In genomic region chr13:77916481-77916880, GRCh38 we compare ENCODE assay signal across 18 cellular contexts. TPM values are rescaled to one million over a fixed set of nuclear protein-coding genes. Genes with fewer than 3 reads are reported as not detected.
DNase-seq lines count a peak whose midpoint lies in the region; ATAC-seq and TF ChIP-seq lines count a peak whose summit lies in the region.
"Had no signal": no experiment of that assay in that cellular context is flagged by ENCODE, and none has a peak within 500 bp of the region (broad histone marks: within the 10 kb centered on the region; RNA-seq: fewer than 3 reads in every experiment).

No MANE protein-coding gene starts in this region.

- no peak overlapping the region for H2AK5ac ChIP-seq in H9 (ENCODE audit: insufficient read length, low read length)

- no peak overlapping the region for H3K4me3 Mint-ChIP-seq in H9
- H3K4me3 Mint-ChIP-seq in activated CD8-positive, alpha-beta memory T cell treated with anti-CD3 and anti-CD28 coated beads, Interleukin-2, amount 10 ng/mL, durations not matched to agents 7 days and 5 days = no peak overlapping the region
- H3K4me3 Mint-ChIP-seq: activated T-helper 17 cell treated with anti-CD3 and anti-CD28 coated beads, Interleukin-2, amount 50 U/mL, for 72 hours; stimulated activated memory B cell treated with anti-CD40 and anti-IgM and Interleukin-4, amounts not matched to agents 10 μg/mL and 1 μg/mL and 100 μg/mL, for 72 hours had no signal

- H3K27ac ChIP-seq in H9 (ENCODE audit: insufficient read length, low read depth, low read length) = no peak overlapping the region
- peak overlapping the region in 2 of 59 donors; percentile 18 to 21 for H3K27ac ChIP-seq in dorsolateral prefrontal cortex
- no peak overlapping the region for H3K27ac ChIP-seq in iPS-20b (ENCODE audit: low read length)
- H3K27ac ChIP-seq in smooth muscle cell (ENCODE audit: low read depth) = no peak overlapping the region
- H3K27ac ChIP-seq in foreskin keratinocyte = no peak overlapping the region

- no peaks in the 10 kb centered on the region for H3F3A ChIP-seq in smooth muscle cell (ENCODE audit: low read depth)

- intact Hi-C loops in dorsolateral prefrontal cortex (cut with DNase I) = loop anchor here in 1 of 2 donors (10.0 kb wide), 1 partner anchor 52 kb away; no protein-coding TSS in a partner anchor

- H4K20me1 ChIP-seq in H9 (ENCODE audit: control insufficient read depth, insufficient read depth, insufficient read length) = no peaks in the 10 kb centered on the region
- no peaks in the 10 kb centered on the region for H4K20me1 ChIP-seq in smooth muscle cell (ENCODE audit: low read depth)

- DNase-seq in H9 (no peak), dorsolateral prefrontal cortex (no peak), smooth muscle cell (lab: John Stamatoyannopoulos, UW; ENCODE audit: unreplicated experiment) (no peak), foreskin keratinocyte (no peak), DMS153 treated with DMSO at 0.1 percent for 48 hours (lab: John Stamatoyannopoulos, UW; ENCODE audit: unreplicated experiment) (no peak)
- DNase-seq in activated CD8-positive, alpha-beta memory T cell treated with anti-CD3 and anti-CD28 coated beads, Interleukin-2, amount 10 ng/mL, durations not matched to agents 7 days and 5 days = no peak
- DNase-seq: amygdala, Caco-2, KBM-7, midbrain, NCI-H1092, NCI-H82, small intestine had no signal

- peaks cover 0 to 11% (median 2%) of the 10 kb centered on the region in 3 experiments; a peak in 3 of 7 replicates for H3K36me3 Mint-ChIP-seq in H9 (ENCODE audit: insufficient read depth in 1 of 3, low read depth in 3 of 3)
- no peaks in the 10 kb centered on the region for H3K36me3 Mint-ChIP-seq in activated CD8-positive, alpha-beta memory T cell treated with anti-CD3 and anti-CD28 coated beads, Interleukin-2, amount 10 ng/mL, durations not matched to agents 7 days and 5 days
- H3K36me3 Mint-ChIP-seq: stimulated activated memory B cell treated with anti-CD40 and anti-IgM and Interleukin-4, amounts not matched to agents 10 μg/mL and 1 μg/mL and 100 μg/mL, for 72 hours had no signal

- H3K4me1 Mint-ChIP-seq in H9 = peaks cover 6 to 13% of the 10 kb centered on the region in 2 experiments; a peak in 1 of 4 replicates
- H3K4me1 Mint-ChIP-seq in activated CD8-positive, alpha-beta memory T cell treated with anti-CD3 and anti-CD28 coated beads, Interleukin-2, amount 10 ng/mL, durations not matched to agents 7 days and 5 days = peaks cover 3% of the 10 kb centered on the region
- H3K4me1 Mint-ChIP-seq: activated T-helper 17 cell treated with anti-CD3 and anti-CD28 coated beads, Interleukin-2, amount 50 U/mL, for 72 hours; stimulated activated memory B cell treated with anti-CD40 and anti-IgM and Interleukin-4, amounts not matched to agents 10 μg/mL and 1 μg/mL and 100 μg/mL, for 72 hours had no signal

- WGBS in H9 (ENCODE audit: extremely low coverage, insufficient read length, low lambda C conversion rate) = no CpG with 5 or more reads among the region's 4 CpGs
- 78% methylated on average over 4 of the region's 4 CpGs for WGBS in smooth muscle cell (ENCODE audit: low lambda C conversion rate)

- CTCF ChIA-PET in activated CD8-positive, alpha-beta memory T cell treated with anti-CD3 and anti-CD28 coated beads, Interleukin-2, amount 10 ng/mL, durations not matched to agents 7 days and 5 days (lab: Charles Lee) = no interaction called here

- H3K27me3 Mint-ChIP-seq in H9 (ENCODE audit: low read depth) = peaks cover 20% of the 10 kb centered on the region
- H3K27me3 Mint-ChIP-seq in activated CD8-positive, alpha-beta memory T cell treated with anti-CD3 and anti-CD28 coated beads, Interleukin-2, amount 10 ng/mL, durations not matched to agents 7 days and 5 days = peaks cover 16% of the 10 kb centered on the region
- H3K27me3 Mint-ChIP-seq: stimulated activated memory B cell treated with anti-CD40 and anti-IgM and Interleukin-4, amounts not matched to agents 10 μg/mL and 1 μg/mL and 100 μg/mL, for 72 hours had no signal

- no peak overlapping the region for H3T11ph ChIP-seq in H9 (ENCODE audit: low read length)

- TF ChIP-seq CTCF in H9 (conservative IDR thresholded peaks at IDR 0.05) (no peak), dorsolateral prefrontal cortex (IDR thresholded peaks at IDR 0.05 in 54 of 56, conservative IDR thresholded peaks at IDR 0.05 in 2 of 56; ENCODE audit: low read depth in 1 of 56, partially characterized antibody in 56 of 56) (no peak), smooth muscle cell (IDR thresholded peaks at IDR 0.05; ENCODE audit: borderline replicate concordance, insufficient read depth, poor library complexity, severe bottlenecking) (no peak), foreskin keratinocyte (conservative IDR thresholded peaks at IDR 0.05) (no peak)

- H4K5ac ChIP-seq in H9 (ENCODE audit: insufficient read length, low read depth, low read length) = no peak overlapping the region

- no peak overlapping the region for H3K18ac ChIP-seq in H9 (ENCODE audit: insufficient read length, low read depth, low read length)

- no peak overlapping the region for H4K8ac ChIP-seq in H9 (replicated peaks; ENCODE audit: insufficient read length, low read depth, low read length)

- H3K4me3 ChIP-seq in dorsolateral prefrontal cortex = peak overlapping the region in 56 of 59 donors; percentile 10 to 81 (median 64)
- H3K4me3 ChIP-seq in iPS-20b (ENCODE audit: low read length) = peak overlapping the region; percentile 72
- H3K4me3 ChIP-seq in smooth muscle cell = peak overlapping the region; percentile 6

- H3K14ac ChIP-seq in H9 (ENCODE audit: insufficient read depth, low read length) = no peak overlapping the region

- no peak overlapping the region for H2AFZ ChIP-seq in H9 (ENCODE audit: low read length)
- no peak overlapping the region for H2AFZ ChIP-seq in smooth muscle cell (ENCODE audit: low read depth)

- no peak overlapping the region for H2BK12ac ChIP-seq in H9 (ENCODE audit: insufficient read length, low read depth, low read length)

- H3K9me3 ChIP-seq in H9 (ENCODE audit: control insufficient read depth, low read depth, low read length) (no peaks in the 10 kb centered on the region), iPS-20b (ENCODE audit: insufficient read depth, low read depth, low read length) (no peaks in the 10 kb centered on the region), smooth muscle cell (replicated peaks; ENCODE audit: low read depth) (no peaks in the 10 kb centered on the region)
- H3K9me3 ChIP-seq: Caco-2 had no signal

- no peaks in the 10 kb centered on the region for H3K27me3 ChIP-seq in H9 (ENCODE audit: insufficient read depth, low read length)
- H3K27me3 ChIP-seq in dorsolateral prefrontal cortex = peaks cover 0 to 5% (median 0%) of the 10 kb centered on the region in 45 donors
- peaks cover 41% of the 10 kb centered on the region for H3K27me3 ChIP-seq in iPS-20b (ENCODE audit: insufficient read depth, low read length)
- H3K27me3 ChIP-seq in smooth muscle cell (ENCODE audit: low read depth) = no peaks in the 10 kb centered on the region
- H3K27me3 ChIP-seq in foreskin keratinocyte = peaks cover 54% of the 10 kb centered on the region

- H3K23ac ChIP-seq in H9 (ENCODE audit: insufficient read length, low read depth, low read length) = no peak overlapping the region

- peaks cover 22% of the 10 kb centered on the region for H3K23me2 ChIP-seq in H9 (ENCODE audit: insufficient read length, low read depth, low read length, poor library complexity, severe bottlenecking)

- H3K4ac ChIP-seq in H9 (ENCODE audit: low read depth, low read length) = no peak overlapping the region

- no peak overlapping the region for H3K9ac ChIP-seq in H9 (ENCODE audit: extremely low read depth, insufficient read length, low read length)
- H3K9ac ChIP-seq in iPS-20b (ENCODE audit: low read depth, low read length) = peak overlapping the region; percentile 47; the same call in 1 of the 2 replicates
- no peak overlapping the region for H3K9ac ChIP-seq in smooth muscle cell (ENCODE audit: low read depth)

- H3K9me3 Mint-ChIP-seq in H9 = peaks cover 6 to 9% of the 10 kb centered on the region in 2 experiments
- no peaks in the 10 kb centered on the region for H3K9me3 Mint-ChIP-seq in activated CD8-positive, alpha-beta memory T cell treated with anti-CD3 and anti-CD28 coated beads, Interleukin-2, amount 10 ng/mL, durations not matched to agents 7 days and 5 days (ENCODE audit: low read depth)
- H3K9me3 Mint-ChIP-seq: activated T-helper 17 cell treated with anti-CD3 and anti-CD28 coated beads, Interleukin-2, amount 50 U/mL, for 72 hours; stimulated activated memory B cell treated with anti-CD40 and anti-IgM and Interleukin-4, amounts not matched to agents 10 μg/mL and 1 μg/mL and 100 μg/mL, for 72 hours had no signal

- peaks cover 3% of the 10 kb centered on the region for H3K79me1 ChIP-seq in H9 (ENCODE audit: insufficient read depth, low read depth, low read length, poor library complexity, severe bottlenecking)

- H3K36me3 ChIP-seq in iPS-20b (ENCODE audit: insufficient read depth, low read depth, low read length) (no peaks in the 10 kb centered on the region; the same call in 1 of the 2 replicates), smooth muscle cell (ENCODE audit: low read depth) (no peaks in the 10 kb centered on the region)

- H3K4me1 ChIP-seq in H9 (ENCODE audit: insufficient read depth, low read length) (peaks cover 3% of the 10 kb centered on the region), iPS-20b (ENCODE audit: insufficient read depth, low read length) (peaks cover 17% of the 10 kb centered on the region), smooth muscle cell (ENCODE audit: low read depth) (no peaks in the 10 kb centered on the region), foreskin keratinocyte (no peaks in the 10 kb centered on the region)
- H3K4me1 ChIP-seq: Caco-2 had no signal

- H3K79me2 ChIP-seq in H9 (ENCODE audit: insufficient read depth, low read length) (peaks cover 17% of the 10 kb centered on the region; the same call in 1 of the 2 replicates), smooth muscle cell (ENCODE audit: low read depth) (no peaks in the 10 kb centered on the region)

- H3K4me2 ChIP-seq in H9 (ENCODE audit: insufficient read depth, insufficient read length, low read length) (peak overlapping the region; percentile 73), smooth muscle cell (no peak overlapping the region)

- no peak overlapping the region for H4K91ac ChIP-seq in H9 (ENCODE audit: insufficient read length, low read depth, low read length)

- no peak overlapping the region for H2BK5ac ChIP-seq in H9 (ENCODE audit: insufficient read length, low read length)

- H3K56ac ChIP-seq in H9 (ENCODE audit: insufficient read length, low read depth, low read length) = no peak overlapping the region

- H2BK20ac ChIP-seq in H9 (ENCODE audit: low read depth, low read length, poor library complexity, severe bottlenecking) = no peak overlapping the region

- ATAC-seq in foreskin keratinocyte (no peak), GM19328 (IDR thresholded peaks at IDR 0.05; ENCODE audit: unreplicated experiment) (no peak)
- ATAC-seq in activated CD8-positive, alpha-beta memory T cell treated with anti-CD3 and anti-CD28 coated beads, Interleukin-2, amount 10 ng/mL, durations not matched to agents 7 days and 5 days = no peak
- ATAC-seq: activated T-helper 17 cell treated with anti-CD3 and anti-CD28 coated beads, Interleukin-2, amount 50 U/mL, for 72 hours; Panc1; stimulated activated memory B cell treated with anti-CD40 and anti-IgM and Interleukin-4, amounts not matched to agents 10 μg/mL and 1 μg/mL and 100 μg/mL, for 72 hours had no signal

- no peak overlapping the region for H2BK120ac ChIP-seq in H9 (ENCODE audit: low read depth, low read length, poor library complexity, severe bottlenecking)

- H2BK15ac ChIP-seq in H9 (ENCODE audit: low read depth, low read length) = no peak overlapping the region

- no peak overlapping the region for H3K27ac Mint-ChIP-seq in H9
- no peak overlapping the region for H3K27ac Mint-ChIP-seq in activated CD8-positive, alpha-beta memory T cell treated with anti-CD3 and anti-CD28 coated beads, Interleukin-2, amount 10 ng/mL, durations not matched to agents 7 days and 5 days
- H3K27ac Mint-ChIP-seq: activated T-helper 17 cell treated with anti-CD3 and anti-CD28 coated beads, Interleukin-2, amount 50 U/mL, for 72 hours; stimulated activated memory B cell treated with anti-CD40 and anti-IgM and Interleukin-4, amounts not matched to agents 10 μg/mL and 1 μg/mL and 100 μg/mL, for 72 hours had no signal

RNA-seq across cellular contexts. Expression of gene EDNRB, which starts 2.1 kb away (rescaled TPM):
- total RNA-seq in H9 (2021) (6.6 TPM in 2 replicates), dorsolateral prefrontal cortex (100 to 1,000 TPM in 2 of 120 experiments, 10 to 100 TPM in 118; 16.3 to 129 (median 38.0) TPM), smooth muscle cell (2.9 and 4.3 TPM in 2 replicates), foreskin keratinocyte (not detected in 2 replicates)
- polyA plus RNA-seq in smooth muscle cell (1.1 and 4.5 TPM in 2 replicates), foreskin keratinocyte (not detected in 2 replicates)
- not detected for total RNA-seq in activated CD8-positive, alpha-beta memory T cell treated with anti-CD3 and anti-CD28 coated beads, Interleukin-2, amount 10 ng/mL, durations not matched to agents 7 days and 5 days
- total RNA-seq: activated T-helper 17 cell treated with anti-CD3 and anti-CD28 coated beads, Interleukin-2, amount 50 U/mL, for 72 hours had no signal

Comparison
In these comparisons a context has a peak if more than half of its experiments do, and no peak if none do; other contexts are left out.
1. H3K4me3 ChIP-seq: peak in every context shown above with its lines; median percentile 72 in iPS-20b; 64 in dorsolateral prefrontal cortex; 6 in smooth muscle cell.